Comparison of ENCODE assay signal across 17 cellular contexts in the genomic region with DNA sequence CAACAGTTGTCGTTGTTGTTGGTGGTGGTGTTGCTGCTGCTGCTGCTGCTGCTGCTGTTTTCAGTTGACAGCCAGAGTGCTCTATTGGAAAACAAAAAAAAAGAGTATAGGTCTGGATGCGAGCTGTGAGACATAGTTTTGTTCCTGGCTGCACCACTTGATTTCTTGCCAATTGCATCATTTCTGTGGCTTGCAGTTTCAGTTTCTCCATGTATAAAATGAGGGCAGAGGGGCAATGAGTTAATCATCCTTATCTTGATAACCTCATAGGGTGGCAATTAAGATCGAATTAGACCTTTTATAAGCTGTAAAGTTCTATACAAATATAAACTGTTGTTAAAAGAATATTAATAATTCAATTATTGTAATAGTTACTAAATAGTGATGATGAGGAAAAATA.
A peak's percentile ranks its signal among the peaks of the same experiment; 100 is the strongest.
DNase-seq lines count a peak whose midpoint lies in the region; ATAC-seq and TF ChIP-seq lines count a peak whose summit lies in the region.
"Had no signal": no experiment of that assay in that cellular context is flagged by ENCODE, and none has a peak within 500 bp of the region (broad histone marks: within the 10 kb centered on the region; RNA-seq: fewer than 3 reads in every experiment).

No MANE protein-coding gene starts in this region.

- peaks cover under 1% of the 10 kb centered on the region for H3K27me3 Mint-ChIP-seq in stimulated activated memory B cell treated with anti-CD40 and anti-IgM and Interleukin-4, amounts not matched to agents 10 μg/mL and 1 μg/mL and 100 μg/mL, for 72 hours
- H3K27me3 Mint-ChIP-seq: activated CD8-positive, alpha-beta memory T cell treated with anti-CD3 and anti-CD28 coated beads, Interleukin-2, amount 10 ng/mL, durations not matched to agents 7 days and 5 days had no signal

- no peaks in the 10 kb centered on the region for H3K4me1 Mint-ChIP-seq in stimulated activated memory B cell treated with anti-CD40 and anti-IgM and Interleukin-4, amounts not matched to agents 10 μg/mL and 1 μg/mL and 100 μg/mL, for 72 hours
- H3K4me1 Mint-ChIP-seq: stimulated activated effector memory CD8-positive, alpha-beta T cell treated with anti-CD3 and anti-CD28 coated beads, Interleukin-12 subunit alpha, Interleukin-12 subunit beta, amount 100 ng/mL, for 72 hours had no signal

- no peak overlapping the region for H3K27ac Mint-ChIP-seq in stimulated activated memory B cell treated with anti-CD40 and anti-IgM and Interleukin-4, amounts not matched to agents 10 μg/mL and 1 μg/mL and 100 μg/mL, for 72 hours
- H3K27ac Mint-ChIP-seq: activated CD8-positive, alpha-beta memory T cell treated with anti-CD3 and anti-CD28 coated beads, Interleukin-2, amount 10 ng/mL, durations not matched to agents 7 days and 5 days; stimulated activated effector memory CD8-positive, alpha-beta T cell treated with anti-CD3 and anti-CD28 coated beads, Interleukin-12 subunit alpha, Interleukin-12 subunit beta, amount 100 ng/mL, for 72 hours; WTC11 had no signal

- H3K4me3 Mint-ChIP-seq in stimulated activated memory B cell treated with anti-CD40 and anti-IgM and Interleukin-4, amounts not matched to agents 10 μg/mL and 1 μg/mL and 100 μg/mL, for 72 hours: no peak overlapping the region
- H3K4me3 Mint-ChIP-seq: activated CD8-positive, alpha-beta memory T cell treated with anti-CD3 and anti-CD28 coated beads, Interleukin-2, amount 10 ng/mL, durations not matched to agents 7 days and 5 days; stimulated activated effector memory CD8-positive, alpha-beta T cell treated with anti-CD3 and anti-CD28 coated beads, Interleukin-12 subunit alpha, Interleukin-12 subunit beta, amount 100 ng/mL, for 72 hours; WTC11 had no signal

- no peak for ATAC-seq in stimulated activated memory B cell treated with anti-CD40 and anti-IgM and Interleukin-4, amounts not matched to agents 10 μg/mL and 1 μg/mL and 100 μg/mL, for 72 hours
- ATAC-seq: activated CD8-positive, alpha-beta memory T cell treated with anti-CD3 and anti-CD28 coated beads, Interleukin-2, amount 10 ng/mL, durations not matched to agents 7 days and 5 days; stimulated activated effector memory CD8-positive, alpha-beta T cell treated with anti-CD3 and anti-CD28 coated beads, Interleukin-12 subunit alpha, Interleukin-12 subunit beta, amount 100 ng/mL, for 72 hours; WTC11 had no signal

- no peaks in the 10 kb centered on the region for H3K36me3 Mint-ChIP-seq in stimulated activated memory B cell treated with anti-CD40 and anti-IgM and Interleukin-4, amounts not matched to agents 10 μg/mL and 1 μg/mL and 100 μg/mL, for 72 hours
- H3K36me3 Mint-ChIP-seq: activated CD8-positive, alpha-beta memory T cell treated with anti-CD3 and anti-CD28 coated beads, Interleukin-2, amount 10 ng/mL, durations not matched to agents 7 days and 5 days; stimulated activated effector memory CD8-positive, alpha-beta T cell treated with anti-CD3 and anti-CD28 coated beads, Interleukin-12 subunit alpha, Interleukin-12 subunit beta, amount 100 ng/mL, for 72 hours; WTC11 had no signal

- H3K9me3 Mint-ChIP-seq in stimulated activated memory B cell treated with anti-CD40 and anti-IgM and Interleukin-4, amounts not matched to agents 10 μg/mL and 1 μg/mL and 100 μg/mL, for 72 hours: no peaks in the 10 kb centered on the region
- H3K9me3 Mint-ChIP-seq: stimulated activated effector memory CD8-positive, alpha-beta T cell treated with anti-CD3 and anti-CD28 coated beads, Interleukin-12 subunit alpha, Interleukin-12 subunit beta, amount 100 ng/mL, for 72 hours; WTC11 had no signal

- H3K4me3 ChIP-seq in AG10803 (ENCODE audit: low read length) (no peak overlapping the region), foreskin fibroblast (ENCODE audit: low read depth in 1 of 2, low read length in 2 of 2) (no peak overlapping the region)
- H3K4me3 ChIP-seq: BLaER1, PC-9, skin epidermis had no signal

- TF ChIP-seq CTCF in AG10803 (conservative IDR thresholded peaks at IDR 0.05; ENCODE audit: low read length) (no peak), foreskin fibroblast (IDR thresholded peaks at IDR 0.05; ENCODE audit: low read depth, low read length) (no peak)

- DNase-seq in AG10803 (ENCODE audit: low read depth) (peak; percentile 59), EL (peak; percentile 2), SW480 (ENCODE audit: low spot score) (peak; percentile 46), foreskin fibroblast (peak; percentile 28 to 84), mucosa of gallbladder (ENCODE audit: low spot score) (no peak)
- DNase-seq in activated CD4-positive, alpha-beta T cell treated with anti-CD3 and anti-CD28 coated beads, Interleukin-2, amount 50 U/mL, for 4 hours: no peak
- DNase-seq: activated CD8-positive, alpha-beta memory T cell treated with anti-CD3 and anti-CD28 coated beads, Interleukin-2, amount 10 ng/mL, durations not matched to agents 7 days and 5 days; activated naive CD4-positive, alpha-beta T cell; effector memory CD4-positive, alpha-beta T cell; NCI-H446; occipital lobe; PC-9 had no signal

Comparison
In these comparisons a context has a peak if more than half of its experiments do, and no peak if none do; other contexts are left out.
1. DNase-seq: peak in AG10803 (single experiment), EL (single experiment), SW480 (single experiment) and foreskin fibroblast (2 of 2); none in mucosa of gallbladder (single experiment) and activated CD4-positive, alpha-beta T cell treated with anti-CD3 and anti-CD28 coated beads, Interleukin-2, amount 50 U/mL, for 4 hours (0 of 2).